Comparison of ENCODE assay signal across 1 cellular context in genomic region chr17:28949185-28950016, GRCh38.
TF ChIP-seq lines count a peak whose summit lies in the region.

No MANE protein-coding gene starts in this region.

TF ChIP-seq in HCT116, 20 proteins besides CTCF, POLR2A, EP300 and RAD21 (continued from another document):
- no peak for TF ChIP-seq ATF3 (IDR thresholded peaks at IDR 0.05)
- TF ChIP-seq JUND (IDR thresholded peaks at IDR 0.05): no peak
- TF ChIP-seq ELF1 (IDR thresholded peaks at IDR 0.05; ENCODE audit: borderline replicate concordance, low read depth): no peak
- TF ChIP-seq EGR1 (IDR thresholded peaks at IDR 0.05; ENCODE audit: low read depth): 0 out of 2 replicates have a peak, but pooled peaks have one; percentile 31
